ENCODE assay signal across 8 cellular contexts in the genomic region with DNA sequence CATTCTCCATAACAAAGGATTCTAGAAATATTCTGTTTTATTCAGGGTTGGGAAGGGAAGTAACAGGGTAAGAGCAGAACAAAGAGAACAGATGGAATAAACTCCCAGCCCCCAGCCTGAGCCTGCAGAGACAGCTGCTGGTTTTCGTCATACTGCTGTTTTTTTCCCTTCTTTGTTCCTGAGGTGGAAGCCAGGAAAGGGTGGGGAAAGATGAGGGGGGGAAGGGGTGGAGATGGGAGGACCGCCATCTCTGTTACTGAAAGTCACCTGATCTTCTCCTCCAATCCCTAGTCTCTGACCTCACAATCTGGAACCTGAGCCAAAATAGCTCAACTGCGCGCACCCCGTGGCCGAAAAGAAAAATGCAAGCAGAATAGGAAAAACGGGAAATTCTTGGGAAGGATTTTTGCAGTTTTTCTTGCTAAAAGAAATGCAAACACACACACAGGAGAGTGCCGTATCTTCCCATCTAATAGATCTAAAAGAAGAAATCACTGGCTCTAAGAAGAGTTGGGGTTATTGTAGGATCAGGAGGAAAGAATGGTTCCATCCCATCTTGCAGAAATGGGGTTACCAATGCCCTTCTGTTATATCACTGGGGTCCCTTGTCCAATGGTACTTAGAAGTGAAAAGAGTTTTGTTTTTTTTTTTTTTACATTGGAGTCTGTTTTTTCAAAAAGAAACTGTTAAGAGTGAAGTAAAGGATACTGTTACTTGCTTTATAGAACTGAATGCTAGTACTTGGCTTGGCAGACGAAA. TPM values are rescaled to one million over a fixed set of nuclear protein-coding genes. Genes with fewer than 3 reads are reported as not detected.
A peak's percentile ranks its signal among the peaks of the same experiment; 100 is the strongest.
DNase-seq lines count a peak whose midpoint lies in the region; ATAC-seq and TF ChIP-seq lines count a peak whose summit lies in the region.

No MANE protein-coding gene starts in this region.

- 18% methylated on average over 9 of the region's 9 CpGs for WGBS in smooth muscle cell (ENCODE audit: low lambda C conversion rate)

- H3K27me3 ChIP-seq in colonic mucosa (no peaks in the 10 kb centered on the region), kidney epithelial cell (ENCODE audit: control insufficient read depth, insufficient read depth, low read length) (no peaks in the 10 kb centered on the region), smooth muscle cell (ENCODE audit: low read depth) (no peaks in the 10 kb centered on the region)

- no peaks in the 10 kb centered on the region for H3K9me3 Mint-ChIP-seq in activated naive CD8-positive, alpha-beta T cell (ENCODE audit: low read depth)
- no peaks in the 10 kb centered on the region for H3K9me3 Mint-ChIP-seq in activated naive CD8-positive, alpha-beta T cell treated with anti-CD3 and anti-CD28 coated beads, Interleukin-2, amount 50 U/mL, for 24 hours

- H3K4me1 Mint-ChIP-seq in activated naive CD8-positive, alpha-beta T cell (ENCODE audit: low read depth): peaks cover 32% of the 10 kb centered on the region
- H3K4me1 Mint-ChIP-seq in activated naive CD8-positive, alpha-beta T cell treated with anti-CD3 and anti-CD28 coated beads, Interleukin-2, amount 50 U/mL, for 24 hours: peaks cover 27% of the 10 kb centered on the region

- H3K4me2 ChIP-seq in smooth muscle cell: peak overlapping the region; percentile 83

- no peaks in the 10 kb centered on the region for H3K79me2 ChIP-seq in smooth muscle cell (ENCODE audit: low read depth)

- H4K20me1 ChIP-seq in smooth muscle cell (ENCODE audit: low read depth): no peaks in the 10 kb centered on the region

- intact Hi-C loops in colonic mucosa (cut with DNase I): loop anchor here (5.0 to 10.0 kb wide), 3 partner anchors 34 to 239 kb away; a partner anchor contains a TSS

- H3K9ac ChIP-seq in colonic mucosa (ENCODE audit: low read depth in 2 of 2, low read length in 2 of 2) (peak overlapping the region in 1 of 2 donors; percentile 43), smooth muscle cell (ENCODE audit: low read depth) (peak overlapping the region; percentile 89)

- H3K4me1 ChIP-seq in colonic mucosa: no peaks in the 10 kb centered on the region
- H3K4me1 ChIP-seq in smooth muscle cell (ENCODE audit: low read depth): peaks cover 16% of the 10 kb centered on the region

- H3K36me3 ChIP-seq in colonic mucosa (no peaks in the 10 kb centered on the region), kidney epithelial cell (ENCODE audit: control insufficient read depth, insufficient read depth, low read length) (peaks cover 1% of the 10 kb centered on the region), smooth muscle cell (ENCODE audit: low read depth) (no peaks in the 10 kb centered on the region)

- H3K36me3 Mint-ChIP-seq in activated naive CD8-positive, alpha-beta T cell: peaks cover 20% of the 10 kb centered on the region
- H3K36me3 Mint-ChIP-seq in activated naive CD8-positive, alpha-beta T cell treated with anti-CD3 and anti-CD28 coated beads, Interleukin-2, amount 50 U/mL, for 24 hours (ENCODE audit: low read depth): peaks cover 78% of the 10 kb centered on the region

- peak overlapping the region; percentile 63 for H2AFZ ChIP-seq in smooth muscle cell (ENCODE audit: low read depth)

- H3F3A ChIP-seq in smooth muscle cell (ENCODE audit: low read depth): peaks cover 9% of the 10 kb centered on the region

- no peak for ATAC-seq in activated naive CD8-positive, alpha-beta T cell treated with anti-CD3 and anti-CD28 coated beads, Interleukin-2, amount 50 U/mL, for 24 hours
- no peak for ATAC-seq in HG03039 (IDR thresholded peaks at IDR 0.05; ENCODE audit: unreplicated experiment)

- peak overlapping the region; percentile 22 for H3K27ac Mint-ChIP-seq in activated naive CD8-positive, alpha-beta T cell
- no peak overlapping the region for H3K27ac Mint-ChIP-seq in activated naive CD8-positive, alpha-beta T cell treated with anti-CD3 and anti-CD28 coated beads, Interleukin-2, amount 50 U/mL, for 24 hours

- H3K4me3 Mint-ChIP-seq in activated naive CD8-positive, alpha-beta T cell: no peak overlapping the region
- H3K4me3 Mint-ChIP-seq in activated naive CD8-positive, alpha-beta T cell treated with anti-CD3 and anti-CD28 coated beads, Interleukin-2, amount 50 U/mL, for 24 hours: no peak overlapping the region

- H3K9me3 ChIP-seq in colonic mucosa: no peaks in the 10 kb centered on the region
- H3K9me3 ChIP-seq in smooth muscle cell (replicated peaks; ENCODE audit: low read depth): no peaks in the 10 kb centered on the region

- DNase-seq in activated naive CD8-positive, alpha-beta T cell treated with anti-CD3 and anti-CD28 coated beads, Interleukin-2, amount 50 U/mL, for 24 hours: no peak
- DNase-seq in NCI-H774 (lab: John Stamatoyannopoulos, UW) (peak; percentile 93), colonic mucosa (peak; percentile 84), kidney epithelial cell (ENCODE audit: low read depth) (peak; percentile 86), smooth muscle cell (lab: John Stamatoyannopoulos, UW; ENCODE audit: unreplicated experiment) (peak; percentile 20), activated gamma-delta T cell (lab: John Stamatoyannopoulos, UW) (no peak)

- no peaks in the 10 kb centered on the region for H3K27me3 Mint-ChIP-seq in activated naive CD8-positive, alpha-beta T cell
- no peaks in the 10 kb centered on the region for H3K27me3 Mint-ChIP-seq in activated naive CD8-positive, alpha-beta T cell treated with anti-CD3 and anti-CD28 coated beads, Interleukin-2, amount 50 U/mL, for 24 hours

- peak overlapping the region; percentile 80 for H3K27ac ChIP-seq in colonic mucosa
- H3K27ac ChIP-seq in smooth muscle cell (ENCODE audit: low read depth): peak overlapping the region; percentile 97

- no peak overlapping the region for H3K4me3 ChIP-seq in colonic mucosa
- no peak overlapping the region for H3K4me3 ChIP-seq in kidney epithelial cell (ENCODE audit: low read depth, low read length)
- H3K4me3 ChIP-seq in smooth muscle cell: peak overlapping the region; percentile 35

- TF ChIP-seq CTCF in colonic mucosa (IDR thresholded peaks at IDR 0.05): peak; percentile 71
- TF ChIP-seq CTCF in kidney epithelial cell (IDR thresholded peaks at IDR 0.05; ENCODE audit: insufficient read depth, low read length, poor library complexity, severe bottlenecking): peak; percentile 77
- TF ChIP-seq CTCF in smooth muscle cell (IDR thresholded peaks at IDR 0.05; ENCODE audit: borderline replicate concordance, insufficient read depth, poor library complexity, severe bottlenecking): peak; percentile 85

RNA-seq across cellular contexts. Expression of a gene that starts 57.9 kb away (rescaled TPM):
- total RNA-seq in colonic mucosa: 100 to 1,000 TPM; 113 to 143 TPM
- total RNA-seq in kidney epithelial cell: 99.7 and 103 TPM in 2 replicates
- 25.2 and 26.7 TPM in 2 replicates for total RNA-seq in smooth muscle cell
- 15.4 and 34.7 TPM in 2 replicates for polyA plus RNA-seq in smooth muscle cell

Comparison
In these comparisons a context has a peak if more than half of its experiments do, and no peak if none do; other contexts are left out.
1. DNase-seq: peak in NCI-H774 (single experiment), colonic mucosa (single experiment), kidney epithelial cell (single experiment) and smooth muscle cell (single experiment); none in activated naive CD8-positive, alpha-beta T cell treated with anti-CD3 and anti-CD28 coated beads, Interleukin-2, amount 50 U/mL, for 24 hours (single experiment) and activated gamma-delta T cell (single experiment).
2. Peak in every context shown above with its lines, with median percentiles within 50 percentile points of each other: CTCF ChIP-seq.